Comparison of ENCODE assay signal across 1 cellular context in the genomic region with DNA sequence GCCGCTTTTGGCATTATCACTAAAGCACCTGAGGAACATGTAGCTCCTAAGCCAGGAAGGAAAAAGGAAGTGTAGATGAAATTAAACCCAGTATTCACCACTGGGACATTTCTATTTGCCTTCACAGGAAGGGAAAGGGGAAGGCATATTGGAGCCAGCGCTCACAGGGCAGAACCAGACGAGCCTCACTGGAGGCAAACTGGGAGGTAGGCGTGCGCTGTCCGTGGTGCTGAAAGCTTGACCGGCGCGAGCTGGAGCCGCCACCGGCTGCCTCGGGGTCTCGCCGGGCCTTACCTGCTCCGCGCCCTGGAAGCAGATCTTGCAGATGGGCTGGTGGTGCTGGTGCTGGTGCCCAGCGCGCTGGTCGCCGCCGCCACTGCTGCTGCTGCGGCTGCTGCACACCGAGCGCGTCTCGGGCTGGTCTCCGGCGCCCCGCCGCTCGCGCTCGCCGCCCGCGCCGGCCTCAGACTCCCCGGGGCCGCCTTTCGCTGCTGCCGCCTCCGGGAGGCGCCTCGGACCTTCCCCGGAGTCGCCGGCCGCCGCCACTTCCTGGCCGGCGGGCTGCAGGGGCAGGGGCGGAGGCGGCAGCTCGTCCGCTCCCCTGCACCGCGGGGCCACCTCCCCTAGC.
TF ChIP-seq lines count a peak whose summit lies in the region.

No MANE protein-coding gene starts in this region.

TF ChIP-seq in A549, 52 proteins besides CTCF, POLR2A, EP300 and RAD21 (continued from another document):
- no peak for TF ChIP-seq FOSB (CRISPR knock-in tag; IDR thresholded peaks at IDR 0.05)
